27 cellular contexts compared by ENCODE assay signal in genomic region chr4:122661176-122661575, GRCh38. TPM values are rescaled to one million over a fixed set of nuclear protein-coding genes. Genes with fewer than 3 reads are reported as not detected.
A peak's percentile ranks its signal among the peaks of the same experiment; 100 is the strongest.
DNase-seq lines count a peak whose midpoint lies in the region; FAIRE-seq and TF ChIP-seq lines count a peak whose summit lies in the region.
"Had no signal": no experiment of that assay in that cellular context is flagged by ENCODE, and none has a peak within 500 bp of the region (broad histone marks: within the 10 kb centered on the region; RNA-seq: fewer than 3 reads in every experiment).

No MANE protein-coding gene starts in this region.

- H3K9me3 Mint-ChIP-seq in activated CD4-positive, alpha-beta T cell treated with anti-CD3 and anti-CD28 coated beads, Interleukin-2, amount 10 ng/mL, durations not matched to agents 24 days and 14 days, result peaks cover 17% of the 10 kb centered on the region
- H3K9me3 Mint-ChIP-seq: endodermal cell had no signal

- H3K27ac Mint-ChIP-seq in activated CD4-positive, alpha-beta T cell treated with anti-CD3 and anti-CD28 coated beads, Interleukin-2, amount 10 ng/mL, durations not matched to agents 24 days and 14 days, result peak overlapping the region; percentile 89
- H3K27ac Mint-ChIP-seq: endodermal cell had no signal

- H3K27ac ChIP-seq in osteoblast (ENCODE audit: low read depth, low read length), result peak overlapping the region; percentile 62
- no peak overlapping the region for H3K27ac ChIP-seq in Peyer's patch
- H3K27ac ChIP-seq: A549, coronary artery, heart left ventricle, ovary, SJCRH30, tibial nerve, VCaP had no signal

- no peaks in the 10 kb centered on the region for H3K27me3 Mint-ChIP-seq in activated CD4-positive, alpha-beta T cell treated with anti-CD3 and anti-CD28 coated beads, Interleukin-2, amount 10 ng/mL, durations not matched to agents 24 days and 14 days
- H3K27me3 Mint-ChIP-seq: naive thymus-derived CD4-positive, alpha-beta T cell had no signal

- H3K4me3 ChIP-seq in adipocyte (ENCODE audit: low read length) (no peak overlapping the region), osteoblast (ENCODE audit: insufficient read depth, low read length) (no peak overlapping the region), Peyer's patch (no peak overlapping the region)
- H3K4me3 ChIP-seq: A549, coronary artery, heart left ventricle, ovary, SJCRH30, tibial nerve had no signal

- no peaks in the 10 kb centered on the region for H3K36me3 ChIP-seq in adipocyte (ENCODE audit: control insufficient read depth, insufficient read depth, low read length, severe bottlenecking)
- H3K36me3 ChIP-seq in osteoblast (ENCODE audit: insufficient read depth, low read length), result no peaks in the 10 kb centered on the region
- no peaks in the 10 kb centered on the region for H3K36me3 ChIP-seq in Peyer's patch
- H3K36me3 ChIP-seq: BE2C, heart left ventricle, ovary, SJCRH30, tibial nerve had no signal

- intact Hi-C loops in activated CD4-positive, alpha-beta T cell treated with anti-CD3 and anti-CD28 coated beads, Interleukin-2, amount 10 ng/mL, durations not matched to agents 24 days and 14 days (cut with micrococcal nuclease), result loop anchor here (10.0 kb wide), 1 partner anchor 754 kb away; no protein-coding TSS in a partner anchor

- TF ChIP-seq POLR2A in Peyer's patch (IDR thresholded peaks at IDR 0.05) (no peak), GM12891 (IDR thresholded peaks at IDR 0.05; ENCODE audit: low read depth, low read length) (no peak)

- no peak for TF ChIP-seq CTCF in osteoblast (IDR thresholded peaks at IDR 0.05; ENCODE audit: extremely low read depth, low read depth, low read length)
- TF ChIP-seq CTCF in Peyer's patch (IDR thresholded peaks at IDR 0.05), result no peak

- no peak for DNase-seq in activated CD4-positive, alpha-beta T cell treated with anti-CD3 and anti-CD28 coated beads, Interleukin-2, amount 10 ng/mL, durations not matched to agents 24 days and 14 days
- DNase-seq in activated CD4-positive, alpha-beta T cell treated with anti-CD3 and anti-CD28 coated beads, Interleukin-2, amount 50 U/mL, for 1 hour, result no peak
- DNase-seq in HCEC 1CT, result peak; percentile 48
- peak; percentile 27 for DNase-seq in adipocyte (ENCODE audit: low read depth)
- peak; percentile 53 for DNase-seq in osteoblast (ENCODE audit: insufficient read length, low spot score, missing footprints)
- no peak for DNase-seq in cortex of kidney (lab: John Stamatoyannopoulos, UW)
- DNase-seq in Peyer's patch, result no peak
- DNase-seq in GM12891 (ENCODE audit: insufficient read length, low spot score), result no peak
- DNase-seq: amygdala; BE2C; endodermal cell; heart left ventricle; left colon; NCI-H2081; NCI-H446; ovary; right cardiac atrium; SJCRH30; stimulated activated naive CD8-positive, alpha-beta T cell treated with anti-CD3 and anti-CD28 coated beads, Interleukin-15, amount 100 ng/mL, for 72 hours; T-helper 2 cell had no signal

- peak overlapping the region; percentile 76 for H2AFZ ChIP-seq in osteoblast (ENCODE audit: low read length)

- H3K79me2 ChIP-seq in osteoblast (ENCODE audit: insufficient read depth, low read length), result no peaks in the 10 kb centered on the region

- H3K27me3 ChIP-seq in adipocyte (replicated peaks; ENCODE audit: control insufficient read depth, insufficient read depth, low read length) (no peaks in the 10 kb centered on the region), osteoblast (ENCODE audit: insufficient read depth, low read length) (no peaks in the 10 kb centered on the region), Peyer's patch (no peaks in the 10 kb centered on the region)
- H3K27me3 ChIP-seq: ovary, SJCRH30, tibial nerve had no signal

- peaks cover 44% of the 10 kb centered on the region for H3K4me1 ChIP-seq in adipocyte (ENCODE audit: control insufficient read depth, insufficient read depth, low read length)
- peaks cover 39% of the 10 kb centered on the region for H3K4me1 ChIP-seq in osteoblast (ENCODE audit: insufficient read depth, low read length)
- peaks cover 0 to 2% (median 0%) of the 10 kb centered on the region in 4 donors for H3K4me1 ChIP-seq in Peyer's patch
- H3K4me1 ChIP-seq: BE2C, heart left ventricle, SJCRH30 had no signal

- H4K20me1 ChIP-seq in osteoblast (ENCODE audit: insufficient read depth, low read length), result no peaks in the 10 kb centered on the region

- H3K4me1 Mint-ChIP-seq in activated CD4-positive, alpha-beta T cell treated with anti-CD3 and anti-CD28 coated beads, Interleukin-2, amount 10 ng/mL, durations not matched to agents 24 days and 14 days, result peaks cover 66% of the 10 kb centered on the region

- peak overlapping the region; percentile 60 for H3K4me2 ChIP-seq in osteoblast (ENCODE audit: insufficient read depth, low read length)
- H3K4me2 ChIP-seq: A549 had no signal

- FAIRE-seq in GM12891 (lab: Jason Lieb, UNC), result no peak
- FAIRE-seq: A549 had no signal

- H3K9me3 ChIP-seq in adipocyte (ENCODE audit: control insufficient read depth, low read length) (no peaks in the 10 kb centered on the region), osteoblast (ENCODE audit: low read depth, low read length) (no peaks in the 10 kb centered on the region), Peyer's patch (no peaks in the 10 kb centered on the region)
- H3K9me3 ChIP-seq: BE2C, ovary, SJCRH30 had no signal

- H3K36me3 Mint-ChIP-seq in activated CD4-positive, alpha-beta T cell treated with anti-CD3 and anti-CD28 coated beads, Interleukin-2, amount 10 ng/mL, durations not matched to agents 24 days and 14 days (ENCODE audit: low read depth), result peaks cover 15% of the 10 kb centered on the region

- peak overlapping the region; percentile 10 for H3K9ac ChIP-seq in adipocyte (ENCODE audit: low read length)

- peak overlapping the region; percentile 33 for H3K4me3 Mint-ChIP-seq in activated CD4-positive, alpha-beta T cell treated with anti-CD3 and anti-CD28 coated beads, Interleukin-2, amount 10 ng/mL, durations not matched to agents 24 days and 14 days
- H3K4me3 Mint-ChIP-seq: endodermal cell; stimulated activated naive CD8-positive, alpha-beta T cell treated with anti-CD3 and anti-CD28 coated beads, Interleukin-15, amount 100 ng/mL, for 72 hours had no signal

TF ChIP-seq in GM12891, 5 proteins besides CTCF, POLR2A, EP300 and RAD21:
- no peak for TF ChIP-seq POLR2AphosphoS5 (IDR thresholded peaks at IDR 0.05; ENCODE audit: low read depth, low read length)
- TF ChIP-seq PAX5 (IDR thresholded peaks at IDR 0.05; ENCODE audit: insufficient read depth, low read length, severe bottlenecking), result no peak
- no peak for TF ChIP-seq SPI1 (IDR thresholded peaks at IDR 0.05; ENCODE audit: low read depth, low read length)
- TF ChIP-seq TAF1 (IDR thresholded peaks at IDR 0.05; ENCODE audit: low read depth, low read length), result no peak
- TF ChIP-seq POU2F2 (IDR thresholded peaks at IDR 0.05; ENCODE audit: low read depth, low read length), result no peak
TF ChIP-seq in GM12891: peak in this region for 0.

RNA-seq across cellular contexts. Expression of gene IL21, which starts 40.3 kb away (rescaled TPM):
- total RNA-seq in activated CD4-positive, alpha-beta T cell treated with anti-CD3 and anti-CD28 coated beads, Interleukin-2, amount 10 ng/mL, durations not matched to agents 24 days and 14 days, result 93.8 and 95.3 TPM in 2 replicates
- total RNA-seq in osteoblast (not detected in 2 replicates), Peyer's patch (not detected)
- not detected for polyA plus RNA-seq in GM12891 (2012; ENCODE audit: low read depth, missing spikeins)
- total RNA-seq: Daoy, endodermal cell, heart left ventricle, left colon, mesenteric fat pad, right cardiac atrium, SJCRH30, tibial nerve had no signal
- polyA plus RNA-seq: A549; heart left ventricle; naive thymus-derived CD4-positive, alpha-beta T cell; ovary; right cardiac atrium had no signal

Comparison
In these comparisons a context has a peak if more than half of its experiments do, and no peak if none do; other contexts are left out.
1. DNase-seq: peak in HCEC 1CT (single experiment), adipocyte (single experiment) and osteoblast (single experiment); none in activated CD4-positive, alpha-beta T cell treated with anti-CD3 and anti-CD28 coated beads, Interleukin-2, amount 10 ng/mL, durations not matched to agents 24 days and 14 days (single experiment), activated CD4-positive, alpha-beta T cell treated with anti-CD3 and anti-CD28 coated beads, Interleukin-2, amount 50 U/mL, for 1 hour (single experiment), cortex of kidney (single experiment), Peyer's patch (0 of 3) and GM12891 (single experiment).
2. RNA of gene IL21, which starts 40.3 kb away (total RNA-seq): 93.8 to 95.3 TPM in activated CD4-positive, alpha-beta T cell treated with anti-CD3 and anti-CD28 coated beads, Interleukin-2, amount 10 ng/mL, durations not matched to agents 24 days and 14 days; not detected in osteoblast and not detected in Peyer's patch; every median in the first group is over 10 times any median in the second.